Comparison of ENCODE assay signal across 27 cellular contexts in genomic region chr9:77221431-77221830, GRCh38.
"Had no signal": no experiment of that assay in that cellular context is flagged by ENCODE, and none has a peak within 500 bp of the region (broad histone marks: within the 10 kb centered on the region; RNA-seq: fewer than 3 reads in every experiment).

No MANE protein-coding gene starts in this region.

- FAIRE-seq: colon, keratinocyte, urothelium cell line had no signal

- ATAC-seq: heart right ventricle; left lobe of liver; natural killer cell; psoas muscle; right cardiac atrium; stimulated activated memory B cell treated with anti-CD40 and anti-IgM and Interleukin-4, amounts not matched to agents 10 μg/mL and 1 μg/mL and 100 μg/mL, for 72 hours; stimulated activated naive CD8-positive, alpha-beta T cell treated with anti-CD3 and anti-CD28 coated beads, Interleukin-15, Interleukin-2, amounts not matched to agents 100 U/mL and 50 U/mL, for 24 hours had no signal

- H3K4me1 ChIP-seq: spleen, tibial nerve, upper lobe of left lung had no signal

- H3K4me3 Mint-ChIP-seq: immature natural killer cell; memory B cell; natural killer cell; stimulated activated memory B cell treated with anti-CD40 and anti-IgM and Interleukin-4, amounts not matched to agents 10 μg/mL and 1 μg/mL and 100 μg/mL, for 72 hours had no signal

- H3K4me3 ChIP-seq: dorsolateral prefrontal cortex, heart right ventricle, lung, ovary, psoas muscle, skin epidermis, spleen, thoracic aorta, tibial nerve, upper lobe of left lung had no signal

- H3K27me3 Mint-ChIP-seq: memory B cell; stimulated activated memory B cell treated with anti-CD40 and anti-IgM and Interleukin-4, amounts not matched to agents 10 μg/mL and 1 μg/mL and 100 μg/mL, for 72 hours had no signal

- H3K9me3 Mint-ChIP-seq: memory B cell; natural killer cell; stimulated activated memory B cell treated with anti-CD40 and anti-IgM and Interleukin-4, amounts not matched to agents 10 μg/mL and 1 μg/mL and 100 μg/mL, for 72 hours had no signal

- H3K9me3 ChIP-seq: heart right ventricle, ovary, psoas muscle, spleen, thoracic aorta, tibial nerve, upper lobe of left lung had no signal

- H3K27me3 ChIP-seq: dorsolateral prefrontal cortex, heart right ventricle, ovary, spleen, tibial nerve, upper lobe of left lung had no signal

- DNase-seq: dorsolateral prefrontal cortex; effector CD4-positive, alpha-beta T cell; foreskin melanocyte; glutamatergic neuron; heart right ventricle; hippocampal formation; immature natural killer cell; natural killer cell; occipital lobe; ovary; posterior cingulate gyrus; psoas muscle; right cardiac atrium; spleen; stimulated activated CD4-positive, alpha-beta T cell treated with anti-CD3 and anti-CD28 coated beads, Interleukin-4, amount 100 ng/mL, for 4 hours; stimulated activated naive CD8-positive, alpha-beta T cell treated with anti-CD3 and anti-CD28 coated beads, Interleukin-15, Interleukin-2, amounts not matched to agents 100 U/mL and 50 U/mL, for 24 hours; upper lobe of left lung had no signal

- H3K27ac ChIP-seq: dorsolateral prefrontal cortex, heart right ventricle, ovary, psoas muscle, skin epidermis, spleen, thoracic aorta, tibial nerve, upper lobe of left lung had no signal

- H3K27ac Mint-ChIP-seq: immature natural killer cell; natural killer cell; stimulated activated memory B cell treated with anti-CD40 and anti-IgM and Interleukin-4, amounts not matched to agents 10 μg/mL and 1 μg/mL and 100 μg/mL, for 72 hours had no signal

- H3K4me1 Mint-ChIP-seq: immature natural killer cell; memory B cell; natural killer cell; stimulated activated memory B cell treated with anti-CD40 and anti-IgM and Interleukin-4, amounts not matched to agents 10 μg/mL and 1 μg/mL and 100 μg/mL, for 72 hours had no signal

- H3K36me3 ChIP-seq: ovary, thoracic aorta had no signal
